In genomic region chr11:8338138-8338537, GRCh38 we compare ENCODE assay signal across 8 cellular contexts.
DNase-seq lines count a peak whose midpoint lies in the region; ATAC-seq and TF ChIP-seq lines count a peak whose summit lies in the region.

No MANE protein-coding gene starts in this region.

- ATAC-seq in heart right ventricle (peak in 5 of 8 donors; percentile 60 to 80 (median 74)), HG03520 (IDR thresholded peaks at IDR 0.05; ENCODE audit: unreplicated experiment) (no peak), GM18909 (IDR thresholded peaks at IDR 0.05; ENCODE audit: poor library complexity, unreplicated experiment) (no peak)

- no peaks in the 10 kb centered on the region for H3K9me3 ChIP-seq in heart right ventricle

- DNase-seq in A172 (ENCODE audit: low spot score) (peak; percentile 46), GM03348 (ENCODE audit: low spot score) (peak; percentile 78), heart right ventricle (peak; percentile 21 to 47)
- peak in 2 of 3 experiments; percentile 10 to 23 for DNase-seq in activated CD8-positive, alpha-beta memory T cell treated with anti-CD3 and anti-CD28 coated beads for 48 hours (ENCODE audit: low read depth in 2 of 3, low spot score in 2 of 3)
- DNase-seq in stimulated activated CD4-positive, alpha-beta T cell treated with anti-CD3 and anti-CD28 coated beads, Interleukin-12 subunit alpha, Interleukin-12 subunit beta, amount 100 ng/mL, for 48 hours (ENCODE audit: low read depth in 2 of 3, low spot score in 1 of 3), result peak in 2 of 3 donors; percentile 18 to 35

- no peaks in the 10 kb centered on the region for H3K36me3 ChIP-seq in heart right ventricle

- intact Hi-C loops in heart right ventricle (cut with DNase I), result loop anchor here in 8 of 10 donors (5.0 to 10.0 kb wide), 3 partner anchors 224 to 229 kb away; no protein-coding TSS in a partner anchor

- WGBS in heart right ventricle, 2 donors, result 42 to 45% methylated on average over 8 of the region's 8 CpGs

- H3K27ac ChIP-seq in heart right ventricle, result no peak overlapping the region

- H3K4me3 ChIP-seq in heart right ventricle, result no peak overlapping the region

- H3K4me1 ChIP-seq in heart right ventricle, result no peaks in the 10 kb centered on the region

- peaks cover 0 to 2% (median 0%) of the 10 kb centered on the region in 7 donors for H3K27me3 ChIP-seq in heart right ventricle

- TF ChIP-seq CTCF in LNCAP (IDR thresholded peaks at IDR 0.05) (peak; percentile 87), heart right ventricle (IDR thresholded peaks at IDR 0.05) (peak; percentile 33 to 81 (median 65))

Comparison
In these comparisons a context has a peak if more than half of its experiments do, and no peak if none do; other contexts are left out.
1. DNase-seq: peak in every context shown above with its lines; median percentile 78 in GM03348; 46 in A172; 34 in heart right ventricle; 26 in stimulated activated CD4-positive, alpha-beta T cell treated with anti-CD3 and anti-CD28 coated beads, Interleukin-12 subunit alpha, Interleukin-12 subunit beta, amount 100 ng/mL, for 48 hours; 16 in activated CD8-positive, alpha-beta memory T cell treated with anti-CD3 and anti-CD28 coated beads for 48 hours.
2. ATAC-seq: peak in heart right ventricle (5 of 8); none in HG03520 (single experiment) and GM18909 (single experiment).